ENCODE assay signal across 14 cellular contexts in genomic region chr16:84547539-84548058, GRCh38.
DNase-seq lines count a peak whose midpoint lies in the region; ATAC-seq lines count a peak whose summit lies in the region.
"Had no signal": no experiment of that assay in that cellular context is flagged by ENCODE, and none has a peak within 500 bp of the region (broad histone marks: within the 10 kb centered on the region; RNA-seq: fewer than 3 reads in every experiment).

No MANE protein-coding gene starts in this region.

- peak overlapping the region; percentile 67 for H3K4me3 Mint-ChIP-seq in T-helper 2 cell treated with Interferon-gamma antibody and Interleukin-4, amounts not matched to agents 5 μg/mL and 100 μg/mL, for 36 hours
- peak overlapping the region; percentile 12 to 36 for H3K4me3 Mint-ChIP-seq in effector memory CD8-positive, alpha-beta T cell

- peak overlapping the region; percentile 63 for H3K27ac Mint-ChIP-seq in T-helper 2 cell treated with Interferon-gamma antibody and Interleukin-4, amounts not matched to agents 5 μg/mL and 100 μg/mL, for 36 hours
- H3K27ac Mint-ChIP-seq in effector memory CD8-positive, alpha-beta T cell = peak overlapping the region; percentile 35 to 36

- H3K4me1 Mint-ChIP-seq in T-helper 2 cell treated with Interferon-gamma antibody and Interleukin-4, amounts not matched to agents 5 μg/mL and 100 μg/mL, for 36 hours (ENCODE audit: low read depth) = peaks cover 51% of the 10 kb centered on the region
- H3K4me1 Mint-ChIP-seq in effector memory CD8-positive, alpha-beta T cell (ENCODE audit: low read depth in 2 of 2) = peaks cover 31 to 36% of the 10 kb centered on the region in 2 donors

- ATAC-seq in effector memory CD8-positive, alpha-beta T cell (replicated peaks) = no peak
- no peak for ATAC-seq in GM19395 (IDR thresholded peaks at IDR 0.05; ENCODE audit: unreplicated experiment)
- ATAC-seq: right cardiac atrium had no signal

- peaks cover 54% of the 10 kb centered on the region for H3K36me3 Mint-ChIP-seq in T-helper 2 cell treated with Interferon-gamma antibody and Interleukin-4, amounts not matched to agents 5 μg/mL and 100 μg/mL, for 36 hours (ENCODE audit: low read depth)
- peaks cover 4% of the 10 kb centered on the region for H3K36me3 Mint-ChIP-seq in effector memory CD8-positive, alpha-beta T cell (ENCODE audit: insufficient read depth)

- H3K9me3 Mint-ChIP-seq in T-helper 2 cell treated with Interferon-gamma antibody and Interleukin-4, amounts not matched to agents 5 μg/mL and 100 μg/mL, for 36 hours = no peaks in the 10 kb centered on the region
- H3K9me3 Mint-ChIP-seq in effector memory CD8-positive, alpha-beta T cell = no peaks in the 10 kb centered on the region

- DNase-seq in T-helper 2 cell treated with Interferon-gamma antibody and Interleukin-4, amounts not matched to agents 5 μg/mL and 100 μg/mL, for 36 hours (ENCODE audit: low spot score) = peak; percentile 45
- DNase-seq in T-helper 2 cell = no peak
- peak; percentile 76 for DNase-seq in NCI-H2171 (lab: John Stamatoyannopoulos, UW)
- DNase-seq in effector memory CD8-positive, alpha-beta T cell = no peak
- peak; percentile 24 for DNase-seq in stimulated activated CD4-positive, alpha-beta T cell treated with anti-CD3 and anti-CD28 coated beads, Interleukin-2, amount 100 ng/mL, for 4 hours (ENCODE audit: low read depth)
- DNase-seq in cerebellar nuclear complex (lab: John Stamatoyannopoulos, UW) = no peak
- no peak for DNase-seq in NCI-H82 treated with DMSO at 0.1 percent for 48 hours (lab: John Stamatoyannopoulos, UW; ENCODE audit: unreplicated experiment)
- DNase-seq: aorta; DMS79; effector CD4-positive, alpha-beta T cell; foreskin fibroblast; transverse colon had no signal

- no peaks in the 10 kb centered on the region for H3K27me3 Mint-ChIP-seq in T-helper 2 cell treated with Interferon-gamma antibody and Interleukin-4, amounts not matched to agents 5 μg/mL and 100 μg/mL, for 36 hours (ENCODE audit: low read depth)
- H3K27me3 Mint-ChIP-seq in effector memory CD8-positive, alpha-beta T cell = peaks cover 4 to 8% of the 10 kb centered on the region in 2 donors

Comparison
In these comparisons a context has a peak if more than half of its experiments do, and no peak if none do; other contexts are left out.
1. DNase-seq: peak in T-helper 2 cell treated with Interferon-gamma antibody and Interleukin-4, amounts not matched to agents 5 μg/mL and 100 μg/mL, for 36 hours (single experiment), NCI-H2171 (single experiment) and stimulated activated CD4-positive, alpha-beta T cell treated with anti-CD3 and anti-CD28 coated beads, Interleukin-2, amount 100 ng/mL, for 4 hours (single experiment); none in T-helper 2 cell (0 of 5), effector memory CD8-positive, alpha-beta T cell (0 of 3), cerebellar nuclear complex (0 of 2) and NCI-H82 treated with DMSO at 0.1 percent for 48 hours (single experiment).